Comparison of ENCODE assay signal across 19 cellular contexts in the genomic region with DNA sequence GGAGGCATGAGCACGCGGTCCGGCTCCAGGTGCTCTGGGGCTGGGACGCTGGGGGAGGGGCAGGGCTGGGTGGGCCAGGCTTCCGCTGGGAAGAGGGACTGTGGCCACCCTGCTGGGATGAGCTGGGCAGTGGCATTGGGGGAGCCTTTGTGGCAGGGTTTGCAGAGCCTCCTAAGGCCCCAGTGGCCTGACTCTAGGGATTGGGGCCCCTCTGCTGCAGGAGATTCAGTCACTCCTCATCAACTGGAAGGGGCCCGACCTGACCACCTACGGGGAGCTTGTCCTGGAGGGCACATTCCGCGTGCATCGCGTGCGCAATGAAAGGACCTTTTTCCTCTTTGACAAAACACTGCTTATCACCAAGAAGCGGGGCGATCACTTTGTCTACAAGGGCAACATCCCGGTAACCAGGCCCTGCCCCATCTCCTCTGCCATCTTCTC. TPM values are rescaled to one million over a fixed set of nuclear protein-coding genes. Genes with fewer than 3 reads are reported as not detected.
DNase-seq lines count a peak whose midpoint lies in the region; ATAC-seq and TF ChIP-seq lines count a peak whose summit lies in the region.
"Had no signal": no experiment of that assay in that cellular context is flagged by ENCODE, and none has a peak within 500 bp of the region (broad histone marks: within the 10 kb centered on the region; RNA-seq: fewer than 3 reads in every experiment).

No MANE protein-coding gene starts in this region.

- intact Hi-C loops in Right ventricle myocardium superior (cut with DNase I) (no loop called here), left ventricle myocardium superior (cut with micrococcal nuclease) (no loop called here)

- CTCF ChIA-PET in T-cell (lab: Charles Lee): interaction anchor here in 1 of 2 donors (0.7 kb wide), 1 partner anchor 11 kb away, joined by 3 read pairs; no protein-coding TSS in a partner anchor
- CTCF ChIA-PET in activated naive CD4-positive, alpha-beta T cell treated with anti-CD3 and anti-CD28 coated beads, Interleukin-2, amount 10 ng/mL, durations not matched to agents 7 days and 5 days (lab: Charles Lee): no interaction called here

- H3K27ac Mint-ChIP-seq in T-cell (peak overlapping the region; percentile 76 to 80), immature natural killer cell (peak overlapping the region; percentile 42 to 99 (median 92)), type B pancreatic cell (peak overlapping the region; percentile 68)
- H3K27ac Mint-ChIP-seq in activated naive CD4-positive, alpha-beta T cell treated with anti-CD3 and anti-CD28 coated beads, Interleukin-2, amount 10 ng/mL, durations not matched to agents 7 days and 5 days: no peak overlapping the region

- H3K4me3 Mint-ChIP-seq in T-cell (no peak overlapping the region), immature natural killer cell (peak overlapping the region in 1 of 5 donors; percentile 48), type B pancreatic cell (no peak overlapping the region)
- no peak overlapping the region for H3K4me3 Mint-ChIP-seq in activated naive CD4-positive, alpha-beta T cell treated with anti-CD3 and anti-CD28 coated beads, Interleukin-2, amount 10 ng/mL, durations not matched to agents 7 days and 5 days
- H3K4me3 Mint-ChIP-seq: CD8-positive, alpha-beta T cell had no signal

- peak; percentile 13 for DNase-seq in Right ventricle myocardium superior
- DNase-seq in left ventricle myocardium superior: no peak
- DNase-seq in T-cell: no peak
- DNase-seq in immature natural killer cell: no peak
- DNase-seq in type B pancreatic cell (ENCODE audit: extremely low spot score, unreplicated experiment): no peak
- DNase-seq in activated naive CD4-positive, alpha-beta T cell treated with anti-CD3 and anti-CD28 coated beads, Interleukin-2, amount 10 ng/mL, durations not matched to agents 7 days and 5 days: no peak
- DNase-seq in NCI-H524 treated with DMSO at 0.1 percent for 48 hours (lab: John Stamatoyannopoulos, UW): no peak
- DNase-seq: CD8-positive, alpha-beta T cell; DMS53; EL; KBM-7; NCI-H1105; NCI-H1694; NCI-H2081 treated with DMSO at 0.1 percent for 48 hours; NCI-H446 treated with DMSO at 0.1 percent for 48 hours had no signal

- H3K4me1 Mint-ChIP-seq in T-cell (peaks cover 30 to 77% (median 58%) of the 10 kb centered on the region in 3 donors), immature natural killer cell (peaks cover 86 to 87% of the 10 kb centered on the region in 2 donors), type B pancreatic cell (ENCODE audit: unreplicated experiment) (peaks cover 18% of the 10 kb centered on the region)
- peaks cover 68% of the 10 kb centered on the region for H3K4me1 Mint-ChIP-seq in activated naive CD4-positive, alpha-beta T cell treated with anti-CD3 and anti-CD28 coated beads, Interleukin-2, amount 10 ng/mL, durations not matched to agents 7 days and 5 days

- POLR2A ChIA-PET in T-cell (lab: Charles Lee): no interaction called here

- no peak for ATAC-seq in Right ventricle myocardium superior (ENCODE audit: poor library complexity)
- no peak for ATAC-seq in left ventricle myocardium superior
- ATAC-seq in T-cell (replicated peaks in 1 of 4): no peak
- ATAC-seq: A549; CD8-positive, alpha-beta T cell; GM12878; Panc1; Right ventricle myocardium inferior had no signal

- H3K9me3 Mint-ChIP-seq in T-cell (no peaks in the 10 kb centered on the region), immature natural killer cell (no peaks in the 10 kb centered on the region), type B pancreatic cell (no peaks in the 10 kb centered on the region)
- no peaks in the 10 kb centered on the region for H3K9me3 Mint-ChIP-seq in activated naive CD4-positive, alpha-beta T cell treated with anti-CD3 and anti-CD28 coated beads, Interleukin-2, amount 10 ng/mL, durations not matched to agents 7 days and 5 days
- H3K9me3 Mint-ChIP-seq: CD8-positive, alpha-beta T cell had no signal

- H3K27me3 Mint-ChIP-seq in T-cell (no peaks in the 10 kb centered on the region), immature natural killer cell (ENCODE audit: low read depth in 3 of 3) (peaks cover 2 to 5% (median 3%) of the 10 kb centered on the region in 3 donors), type B pancreatic cell (no peaks in the 10 kb centered on the region)
- H3K27me3 Mint-ChIP-seq in activated naive CD4-positive, alpha-beta T cell treated with anti-CD3 and anti-CD28 coated beads, Interleukin-2, amount 10 ng/mL, durations not matched to agents 7 days and 5 days: peaks cover 13% of the 10 kb centered on the region

- no peak for TF ChIP-seq CTCF in type B pancreatic cell (conservative IDR thresholded peaks at IDR 0.05)

- H3K36me3 Mint-ChIP-seq in T-cell (peaks cover 11% of the 10 kb centered on the region), immature natural killer cell (peaks cover 23 to 72% (median 37%) of the 10 kb centered on the region in 3 donors), type B pancreatic cell (peaks cover 25% of the 10 kb centered on the region)
- peaks cover 45% of the 10 kb centered on the region for H3K36me3 Mint-ChIP-seq in activated naive CD4-positive, alpha-beta T cell treated with anti-CD3 and anti-CD28 coated beads, Interleukin-2, amount 10 ng/mL, durations not matched to agents 7 days and 5 days
- H3K36me3 Mint-ChIP-seq: CD8-positive, alpha-beta T cell had no signal

RNA-seq across cellular contexts. Expression of gene PLEKHG3, which starts 26.9 kb away (rescaled TPM):
- total RNA-seq in Right ventricle myocardium superior (16.6 TPM), left ventricle myocardium superior (22.0 TPM), T-cell (10 to 100 TPM; 12.4 to 58.2 (median 27.3) TPM), type B pancreatic cell (ENCODE audit: low replicate concordance) (64.7 and 83.9 TPM in 2 replicates)
- 100 to 1,000 TPM in 1 of 3 donors, 10 to 100 TPM in 2; 36.8 to 216 (median 71.4) TPM for polyA plus RNA-seq in immature natural killer cell
